Comparison of ENCODE assay signal across 8 cellular contexts in the genomic region with DNA sequence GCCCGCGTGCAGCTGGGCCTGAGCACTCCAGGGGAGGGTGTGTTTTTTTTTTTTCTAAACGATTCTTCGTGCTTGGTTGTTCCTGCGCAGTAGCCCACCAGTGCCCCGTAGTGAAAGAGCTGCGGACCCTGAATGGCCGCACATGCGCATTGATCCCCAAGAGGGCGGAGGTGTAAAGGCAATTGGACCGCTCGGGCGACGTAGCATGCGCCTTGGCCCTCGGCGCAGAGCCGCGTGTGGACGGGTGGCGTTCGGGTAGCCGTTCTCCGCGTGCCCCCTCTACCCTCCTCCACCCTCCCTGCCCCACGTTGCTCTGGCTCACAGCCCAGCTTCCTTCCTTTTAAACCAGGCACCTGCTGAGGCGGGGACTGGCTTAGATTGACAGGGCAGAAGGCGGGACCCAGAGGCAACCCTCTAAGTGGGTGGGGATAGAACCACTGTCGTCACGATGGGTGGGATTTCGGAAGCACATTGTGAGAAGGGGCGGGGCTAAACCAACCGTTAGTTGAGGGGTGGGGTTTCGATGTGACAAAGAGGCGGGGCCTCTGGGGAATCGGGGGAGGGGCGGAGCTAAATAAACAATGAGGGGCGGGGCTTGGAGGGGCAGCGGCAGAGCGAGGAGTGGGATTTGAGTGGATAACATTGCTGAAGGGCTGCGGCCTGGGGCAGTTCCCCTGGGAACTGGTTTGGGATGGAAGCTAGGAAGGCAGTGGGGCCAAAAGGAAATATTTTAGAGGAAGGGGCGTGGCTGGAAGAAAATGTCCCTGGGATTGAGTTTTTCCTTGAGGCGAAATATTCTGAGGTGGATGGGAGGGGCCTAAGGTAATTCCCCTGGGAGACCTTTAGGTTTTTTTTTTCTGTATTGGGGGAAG. TPM values are rescaled to one million over a fixed set of nuclear protein-coding genes. Genes with fewer than 3 reads are reported as not detected.
DNase-seq lines count a peak whose midpoint lies in the region; ATAC-seq and TF ChIP-seq lines count a peak whose summit lies in the region.

No MANE protein-coding gene starts in this region.

- H3K27ac Mint-ChIP-seq in activated naive CD8-positive, alpha-beta T cell = peak overlapping the region; percentile 99

- whole genome bisulfite sequencing in ovary, 3 donors = 0 to 1% (median 1%) methylated on average over 42 to 43 of the region's 43 CpGs
- WGBS in thyroid gland, 2 donors = 4% methylated on average over 30 to 42 of the region's 43 CpGs

- no peaks in the 10 kb centered on the region for H3K36me3 ChIP-seq in ovary
- no peaks in the 10 kb centered on the region for H3K36me3 ChIP-seq in thyroid gland

- TF ChIP-seq POLR2A in ovary (IDR thresholded peaks at IDR 0.05) = no peak
- TF ChIP-seq POLR2A in thyroid gland (IDR thresholded peaks at IDR 0.05) = peak in 1 of 2 donors; percentile 46

- intact Hi-C loops in Right ventricle myocardium inferior (cut with DNase I) (no loop called here), ovary (cut with DNase I) (loop anchor here in 1 of 4 donors (2.0 kb wide), 1 partner anchor 51 kb away; no protein-coding TSS in a partner anchor), thyroid gland (cut with DNase I) (no loop called here)

- H3K4me3 ChIP-seq in GM08714 (ENCODE audit: low read length) (peak overlapping the region; percentile 98), ovary (peak overlapping the region; percentile 94), thyroid gland (replicated peaks in 1 of 3) (peak overlapping the region in 2 of 3 donors; percentile 73 to 86)

- DNase-seq in NCI-H1092 treated with DMSO at 0.1 percent for 48 hours (lab: John Stamatoyannopoulos, UW) = peak; percentile 94
- DNase-seq in Right ventricle myocardium inferior (ENCODE audit: missing footprints) = peak; percentile 96
- DNase-seq in ovary = peak; percentile 93 to 97 (median 96)
- peak; percentile 87 to 89 for DNase-seq in thyroid gland

- H3K27me3 Mint-ChIP-seq in activated naive CD8-positive, alpha-beta T cell = no peaks in the 10 kb centered on the region

- H3K9me3 ChIP-seq in ovary = no peaks in the 10 kb centered on the region
- H3K9me3 ChIP-seq in thyroid gland = no peaks in the 10 kb centered on the region

- H3K9me3 Mint-ChIP-seq in activated naive CD8-positive, alpha-beta T cell (ENCODE audit: low read depth) = no peaks in the 10 kb centered on the region

- H3K36me3 Mint-ChIP-seq in activated naive CD8-positive, alpha-beta T cell = peaks cover 17% of the 10 kb centered on the region

- ATAC-seq in HG02610 (IDR thresholded peaks at IDR 0.05; ENCODE audit: unreplicated experiment) = peak; percentile 71
- ATAC-seq in SK-N-SH treated with all-trans-retinoic acid at 6 μM for 48 hours = peak; percentile 86
- ATAC-seq in Right ventricle myocardium inferior = peak; percentile 93

- peaks cover 55% of the 10 kb centered on the region for H3K4me1 Mint-ChIP-seq in activated naive CD8-positive, alpha-beta T cell (ENCODE audit: low read depth)

- H3K27me3 ChIP-seq in ovary (no peaks in the 10 kb centered on the region), thyroid gland (no peaks in the 10 kb centered on the region)

- TF ChIP-seq EP300 in ovary (IDR thresholded peaks at IDR 0.05) = no peak

- H3K4me3 Mint-ChIP-seq in activated naive CD8-positive, alpha-beta T cell = peak overlapping the region; percentile 99

- H3K27ac ChIP-seq in ovary (peak overlapping the region; percentile 82), thyroid gland (peak overlapping the region; percentile 72 to 91 (median 89))

- TF ChIP-seq CTCF in ovary (IDR thresholded peaks at IDR 0.05) (peak in 1 of 3 donors; percentile 47), thyroid gland (IDR thresholded peaks at IDR 0.05) (peak in 2 of 6 experiments; percentile 16 to 24)

- peaks cover 10% of the 10 kb centered on the region for H3K4me1 ChIP-seq in ovary (ENCODE audit: insufficient read depth)
- H3K4me1 ChIP-seq in thyroid gland = peaks cover 0 to 20% of the 10 kb centered on the region in 2 donors

TF ChIP-seq in SK-N-SH treated with all-trans-retinoic acid at 6 μM for 48 hours, 23 proteins besides CTCF, POLR2A, EP300 and RAD21:
- TF ChIP-seq POU6F1 (CRISPR knock-in tag; IDR thresholded peaks at IDR 0.05; ENCODE audit: borderline replicate concordance, low read depth) (no peak), SNAI2 (CRISPR knock-in tag; IDR thresholded peaks at IDR 0.05) (peak; percentile 39; the same call in 1 of the 2 replicates), RARB (CRISPR knock-in tag; IDR thresholded peaks at IDR 0.05) (no peak), TOX (CRISPR knock-in tag; IDR thresholded peaks at IDR 0.05; ENCODE audit: borderline replicate concordance) (no peak), ZNF565 (CRISPR knock-in tag; conservative IDR thresholded peaks at IDR 0.05; ENCODE audit: low read depth) (no peak), ISL1 (CRISPR knock-in tag; IDR thresholded peaks at IDR 0.05) (no peak)

RNA-seq across cellular contexts. Expression of gene NUP62, which starts 0.5 kb away (rescaled TPM):
- total RNA-seq in Right ventricle myocardium inferior (30.4 TPM), ovary (10 to 100 TPM; 18.7 to 47.7 (median 38.5) TPM), thyroid gland (10 to 100 TPM; 27.5 to 32.3 (median 30.5) TPM)
- 10 to 100 TPM; 19.0 to 27.3 TPM for polyA plus RNA-seq in ovary

RNA-seq across cellular contexts. Expression of gene ATF5, which starts 0.8 kb away (rescaled TPM):
- total RNA-seq in Right ventricle myocardium inferior (10.4 TPM), ovary (10 to 100 TPM in 5 of 7 donors, 1 to 10 TPM in 2; 4.3 to 23.5 (median 16.0) TPM), thyroid gland (10 to 100 TPM in 1 of 4 donors, 1 to 10 TPM in 3; 6.3 to 17.9 (median 8.0) TPM)
- 10 to 100 TPM; 17.3 to 20.1 TPM for polyA plus RNA-seq in ovary

RNA-seq across cellular contexts. Expression of gene SIGLEC11, which starts 31.1 kb away (rescaled TPM):
- total RNA-seq in Right ventricle myocardium inferior (0.60 TPM), ovary (100 to 1,000 TPM in 1 of 7 donors, 10 to 100 TPM in 6; 44.0 to 117 (median 77.6) TPM), thyroid gland (1 to 10 TPM in 2 of 4 donors, under 1 TPM in 2; 0.33 to 1.7 (median 0.92) TPM)
- 100 to 1,000 TPM in 1 of 2 donors, 10 to 100 TPM in 1; 43.3 to 113 TPM for polyA plus RNA-seq in ovary

RNA-seq across cellular contexts. Expression of gene IL4I1, which starts 33.2 kb away (rescaled TPM):
- total RNA-seq in Right ventricle myocardium inferior = 0.30 TPM
- total RNA-seq in ovary = 1 to 10 TPM in 4 of 7 donors, under 1 TPM in 2, not detected in 1; 0.24 to 4.3 (median 1.3) TPM
- under 1 TPM; 0.35 to 0.43 TPM for polyA plus RNA-seq in ovary
- total RNA-seq in thyroid gland = under 1 TPM in 1 of 4 donors, not detected in 3; 0.83 TPM

RNA-seq across cellular contexts. Expression of gene TBC1D17, which starts 52.3 kb away (rescaled TPM):
- total RNA-seq in Right ventricle myocardium inferior (44.9 TPM), ovary (10 to 100 TPM; 23.1 to 77.5 (median 49.8) TPM), thyroid gland (10 to 100 TPM; 28.5 to 41.9 (median 39.7) TPM)
- 10 to 100 TPM; 41.3 to 66.9 TPM for polyA plus RNA-seq in ovary

Comparison
In these comparisons a context has a peak if more than half of its experiments do, and no peak if none do; other contexts are left out.
1. Peak in every context shown above with its lines: DNase-seq, ATAC-seq, H3K4me3 ChIP-seq and H3K27ac ChIP-seq.
2. RNA of gene SIGLEC11, which starts 31.1 kb away (total RNA-seq): 44.0 to 117 TPM in ovary; 0.33 to 1.7 TPM in thyroid gland and 0.60 TPM in Right ventricle myocardium inferior (single experiment); every median in the first group is over 10 times any median in the second.